17 cellular contexts compared by ENCODE assay signal in the genomic region with DNA sequence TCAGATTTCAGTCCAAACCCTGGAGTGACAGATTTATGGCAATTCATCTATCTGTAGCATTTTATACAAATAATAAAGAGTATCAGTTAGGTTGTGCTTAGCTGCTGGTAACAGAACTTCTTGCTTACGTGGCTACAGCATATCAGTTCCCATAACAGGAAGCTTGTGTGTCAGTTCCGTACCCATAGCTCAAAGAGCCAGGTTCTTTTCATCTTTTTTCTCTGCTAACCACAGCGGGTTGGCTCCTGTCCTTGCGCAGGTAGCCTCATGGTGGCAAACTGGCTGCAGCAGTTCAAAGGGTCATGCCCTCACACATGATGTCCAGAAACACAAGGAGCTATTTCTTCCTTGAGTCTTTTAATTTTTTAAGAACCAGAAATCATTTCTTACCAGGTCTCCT.
DNase-seq lines count a peak whose midpoint lies in the region; ATAC-seq and TF ChIP-seq lines count a peak whose summit lies in the region.
"Had no signal": no experiment of that assay in that cellular context is flagged by ENCODE, and none has a peak within 500 bp of the region (broad histone marks: within the 10 kb centered on the region; RNA-seq: fewer than 3 reads in every experiment).

No MANE protein-coding gene starts in this region.

- CTCF ChIA-PET in WTC11 (lab: Charles Lee): no interaction called here

- H3K36me3 Mint-ChIP-seq in central memory CD8-positive, alpha-beta T cell (ENCODE audit: insufficient read depth): no peaks in the 10 kb centered on the region
- no peaks in the 10 kb centered on the region for H3K36me3 Mint-ChIP-seq in WTC11

- peaks cover 6% of the 10 kb centered on the region for H3K4me1 Mint-ChIP-seq in central memory CD8-positive, alpha-beta T cell
- H3K4me1 Mint-ChIP-seq in WTC11: peaks cover 3% of the 10 kb centered on the region

- no peaks in the 10 kb centered on the region for H3K27me3 Mint-ChIP-seq in central memory CD8-positive, alpha-beta T cell
- peaks cover 96% of the 10 kb centered on the region for H3K27me3 Mint-ChIP-seq in WTC11 (ENCODE audit: low read depth)

- H3K9me3 Mint-ChIP-seq in central memory CD8-positive, alpha-beta T cell: no peaks in the 10 kb centered on the region
- no peaks in the 10 kb centered on the region for H3K9me3 Mint-ChIP-seq in WTC11

- H3K4me3 Mint-ChIP-seq in central memory CD8-positive, alpha-beta T cell: peak overlapping the region; percentile 25
- H3K4me3 Mint-ChIP-seq in WTC11: no peak overlapping the region
- H3K4me3 Mint-ChIP-seq: endodermal cell had no signal

- H3K27ac Mint-ChIP-seq in central memory CD8-positive, alpha-beta T cell (ENCODE audit: low read depth): no peak overlapping the region
- H3K27ac Mint-ChIP-seq in WTC11: no peak overlapping the region
- H3K27ac Mint-ChIP-seq: endodermal cell had no signal

- TF ChIP-seq CTCF in WTC11 (IDR thresholded peaks at IDR 0.05): no peak

- ATAC-seq in central memory CD8-positive, alpha-beta T cell (replicated peaks; ENCODE audit: extremely low read depth, poor library complexity, severe bottlenecking): peak; percentile 71
- no peak for ATAC-seq in WTC11
- ATAC-seq in GM21619 (IDR thresholded peaks at IDR 0.05; ENCODE audit: unreplicated experiment): no peak
- ATAC-seq: left lobe of liver, Right ventricle myocardium inferior had no signal

- DNase-seq in stimulated activated naive CD4-positive, alpha-beta T cell (lab: John Stamatoyannopoulos, UW): peak; percentile 19 to 86 (median 63)
- DNase-seq in stimulated activated naive CD4-positive, alpha-beta T cell treated with Interleukin-2 at 50 U/mL for 16 hours (lab: John Stamatoyannopoulos, UW): no peak
- DNase-seq in activated T-cell treated with anti-CD3 and anti-CD28 coated beads for 4 hours (peak; percentile 4), NCI-H2227 (lab: John Stamatoyannopoulos, UW; ENCODE audit: unreplicated experiment) (no peak), WTC11 (ENCODE audit: low spot score) (no peak), NK-92 (lab: John Stamatoyannopoulos, UW; ENCODE audit: unreplicated experiment) (no peak)
- no peak for DNase-seq in central memory CD8-positive, alpha-beta T cell (ENCODE audit: low spot score in 2 of 2)
- DNase-seq: endodermal cell; GF-D8; hypothalamus; KBM-7; NCI-H1417; NK-92 treated with Interleukin-12 subunit alpha and Interleukin-12 subunit beta, amount 100 ng/mL, for 24 hours; tibial artery had no signal

- POLR2A ChIA-PET in WTC11 (lab: Charles Lee): no interaction called here

TF ChIP-seq in WTC11, 78 proteins besides CTCF, POLR2A, EP300 and RAD21:
- TF ChIP-seq E2F4 (CRISPR knock-in tag; IDR thresholded peaks at IDR 0.05; ENCODE audit: borderline replicate concordance, low read depth) (no peak), FOXJ3 (CRISPR knock-in tag; IDR thresholded peaks at IDR 0.05; ENCODE audit: borderline replicate concordance) (no peak), CREB1 (CRISPR knock-in tag; IDR thresholded peaks at IDR 0.05) (no peak), SMAD4 (CRISPR knock-in tag; IDR thresholded peaks at IDR 0.05) (no peak), TCF7 (CRISPR knock-in tag; IDR thresholded peaks at IDR 0.05; ENCODE audit: low read depth) (no peak)

Comparison
In these comparisons a context has a peak if more than half of its experiments do, and no peak if none do; other contexts are left out.
1. DNase-seq: peak in stimulated activated naive CD4-positive, alpha-beta T cell (6 of 6) and activated T-cell treated with anti-CD3 and anti-CD28 coated beads for 4 hours (single experiment); none in stimulated activated naive CD4-positive, alpha-beta T cell treated with Interleukin-2 at 50 U/mL for 16 hours (single experiment), central memory CD8-positive, alpha-beta T cell (0 of 2), NCI-H2227 (single experiment), WTC11 (single experiment) and NK-92 (single experiment).